13 cellular contexts compared by ENCODE assay signal in the genomic region with DNA sequence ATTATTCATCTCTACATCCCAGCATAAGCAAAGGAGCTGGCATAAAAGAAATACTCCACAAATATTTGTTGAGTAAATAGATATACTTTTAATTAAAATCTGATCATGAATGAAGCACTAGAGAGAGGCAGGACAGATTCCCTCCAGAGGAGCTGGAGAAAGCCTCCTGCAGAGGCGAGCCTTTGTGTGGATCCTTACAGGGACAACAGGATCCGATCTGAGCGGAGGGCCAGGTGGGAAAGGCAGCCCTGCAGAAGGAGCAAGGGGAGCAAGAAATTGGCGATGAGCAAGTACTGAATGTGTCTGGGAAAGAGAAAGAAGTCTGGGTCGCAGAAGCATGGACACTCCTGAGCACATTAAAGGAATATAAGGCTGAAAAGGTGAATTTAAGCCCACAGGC.
"Had no signal": no experiment of that assay in that cellular context is flagged by ENCODE, and none has a peak within 500 bp of the region (broad histone marks: within the 10 kb centered on the region; RNA-seq: fewer than 3 reads in every experiment).

No MANE protein-coding gene starts in this region.

- H3K36me3 Mint-ChIP-seq: activated CD4-positive, alpha-beta memory T cell treated with anti-CD3 and anti-CD28 coated beads for 36 hours; activated CD8-positive, alpha-beta memory T cell treated with anti-CD3 and anti-CD28 coated beads, Interleukin-2, amount 10 ng/mL, durations not matched to agents 7 days and 5 days; T-cell had no signal

- H3K4me3 Mint-ChIP-seq: activated CD4-positive, alpha-beta memory T cell treated with anti-CD3 and anti-CD28 coated beads for 36 hours; activated CD4-positive, alpha-beta T cell treated with anti-CD3 and anti-CD28 coated beads for 36 hours; activated CD8-positive, alpha-beta memory T cell treated with anti-CD3 and anti-CD28 coated beads, Interleukin-2, amount 10 ng/mL, durations not matched to agents 7 days and 5 days; activated T-cell treated with anti-CD3 and anti-CD28 coated beads, Interleukin-2, amount 50 U/mL, for 24 hours; T-cell had no signal

- ATAC-seq: activated CD4-positive, alpha-beta T cell treated with anti-CD3 and anti-CD28 coated beads for 36 hours; activated CD8-positive, alpha-beta memory T cell treated with anti-CD3 and anti-CD28 coated beads, Interleukin-2, amount 10 ng/mL, durations not matched to agents 7 days and 5 days; left ventricle myocardium superior; stimulated activated naive B cell treated with anti-CD40 and anti-IgM and Interleukin-4, amounts not matched to agents 10 μg/mL and 1 μg/mL and 100 μg/mL, for 72 hours; T-cell had no signal

- H3K27me3 Mint-ChIP-seq: stimulated activated naive B cell treated with anti-CD40 and anti-IgM and Interleukin-4, amounts not matched to agents 10 μg/mL and 1 μg/mL and 100 μg/mL, for 72 hours had no signal

- H3K4me1 Mint-ChIP-seq: activated CD8-positive, alpha-beta memory T cell treated with anti-CD3 and anti-CD28 coated beads, Interleukin-2, amount 10 ng/mL, durations not matched to agents 7 days and 5 days had no signal

- DNase-seq: activated CD4-positive, alpha-beta memory T cell treated with anti-CD3 and anti-CD28 coated beads for 36 hours; activated CD4-positive, alpha-beta T cell treated with anti-CD3 and anti-CD28 coated beads for 36 hours; activated CD8-positive, alpha-beta memory T cell treated with anti-CD3 and anti-CD28 coated beads, Interleukin-2, amount 10 ng/mL, durations not matched to agents 7 days and 5 days; activated naive CD4-positive, alpha-beta T cell treated with anti-CD3 and anti-CD28 coated beads, Interleukin-2, amount 50 U/mL, for 16 hours; activated T-cell treated with anti-CD3 and anti-CD28 coated beads, Interleukin-2, amount 50 U/mL, for 24 hours; dorsolateral prefrontal cortex; left ventricle myocardium superior; stimulated activated naive B cell treated with anti-CD40 and anti-IgM and Interleukin-4, amounts not matched to agents 10 μg/mL and 1 μg/mL and 100 μg/mL, for 72 hours; T-cell; T-helper 9 cell; transverse colon had no signal

- H3K36me3 ChIP-seq: transverse colon, vagina had no signal

- H3K9me3 Mint-ChIP-seq: activated CD4-positive, alpha-beta memory T cell treated with anti-CD3 and anti-CD28 coated beads for 36 hours; activated T-cell treated with anti-CD3 and anti-CD28 coated beads, Interleukin-2, amount 50 U/mL, for 24 hours; T-cell had no signal

- H3K4me3 ChIP-seq: dorsolateral prefrontal cortex, hepatocyte, transverse colon, vagina had no signal

- H3K27me3 ChIP-seq: hepatocyte, transverse colon, vagina had no signal

- H3K27ac Mint-ChIP-seq: activated CD4-positive, alpha-beta memory T cell treated with anti-CD3 and anti-CD28 coated beads for 36 hours; activated CD4-positive, alpha-beta T cell treated with anti-CD3 and anti-CD28 coated beads for 36 hours; activated CD8-positive, alpha-beta memory T cell treated with anti-CD3 and anti-CD28 coated beads, Interleukin-2, amount 10 ng/mL, durations not matched to agents 7 days and 5 days; activated T-cell treated with anti-CD3 and anti-CD28 coated beads, Interleukin-2, amount 50 U/mL, for 24 hours; T-cell had no signal
